Comparison of ENCODE assay signal across 27 cellular contexts in the genomic region with DNA sequence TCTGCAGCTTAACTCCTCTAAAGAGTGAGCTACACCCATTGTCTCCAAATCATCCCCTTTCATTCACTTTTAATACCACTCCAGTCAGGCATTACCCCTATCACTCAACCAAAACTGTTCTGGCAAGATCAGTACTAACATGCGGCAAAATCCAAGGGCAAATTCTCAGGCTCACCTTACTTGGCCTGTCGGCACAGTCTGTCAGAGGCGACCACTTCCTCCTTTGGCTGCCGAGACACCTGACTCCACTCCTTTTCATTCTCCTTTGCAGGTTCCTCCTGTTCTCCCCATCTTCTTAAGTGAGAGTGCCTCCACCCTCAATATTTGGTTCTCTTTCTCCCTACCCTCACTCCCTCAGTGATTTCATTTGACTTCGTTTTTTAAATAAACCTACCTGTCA. TPM values are rescaled to one million over a fixed set of nuclear protein-coding genes. Genes with fewer than 3 reads are reported as not detected.
DNase-seq lines count a peak whose midpoint lies in the region; ATAC-seq, FAIRE-seq and TF ChIP-seq lines count a peak whose summit lies in the region.
"Had no signal": no experiment of that assay in that cellular context is flagged by ENCODE, and none has a peak within 500 bp of the region (broad histone marks: within the 10 kb centered on the region; RNA-seq: fewer than 3 reads in every experiment).

No MANE protein-coding gene starts in this region.

- TF ChIP-seq CTCF in OCI-LY3 (IDR thresholded peaks at IDR 0.05; ENCODE audit: low read depth, low read length) (no peak), H1 (IDR thresholded peaks at IDR 0.05; ENCODE audit: control extremely low read depth in 1 of 3, insufficient read depth in 1 of 3, low read depth in 1 of 3, low read length in 3 of 3) (no peak), pancreas (IDR thresholded peaks at IDR 0.05) (no peak), Peyer's patch (IDR thresholded peaks at IDR 0.05) (no peak), RWPE1 (conservative IDR thresholded peaks at IDR 0.05; ENCODE audit: low read depth) (no peak)

- H3K27ac ChIP-seq in BLaER1 treated with 17β-estradiol and CSF1 and Interleukin-3, amounts not matched to agents 10 nM and 100 nM = peak overlapping the region in 4 of 11 experiments; percentile 0 to 51 (median 26); a peak in 3 of 22 replicates
- H3K27ac ChIP-seq in OCI-LY3 (ENCODE audit: low read length) (no peak overlapping the region), H1 (ENCODE audit: low read depth, low read length) (no peak overlapping the region), pancreas (peak overlapping the region; percentile 62 to 95 (median 88)), Peyer's patch (no peak overlapping the region), RWPE1 (no peak overlapping the region)
- H3K27ac ChIP-seq: lower lobe of right lung had no signal

- peaks cover 7% of the 10 kb centered on the region; the same call in 1 of the 2 replicates for H3K23me2 ChIP-seq in H1 (ENCODE audit: low read depth, low read length)

- H3K4me2 ChIP-seq in BLaER1 treated with 17β-estradiol and CSF1 and Interleukin-3, amounts not matched to agents 10 nM and 100 nM = peak overlapping the region; percentile 4 to 82 (median 62); a peak in 14 of 22 replicates
- H3K4me2 ChIP-seq in OCI-LY3 (ENCODE audit: low read length) = peak overlapping the region; percentile 1
- H3K4me2 ChIP-seq in H1 (ENCODE audit: insufficient read depth in 1 of 2, low read depth in 2 of 2, low read length in 2 of 2) = no peak overlapping the region
- H3K4me2 ChIP-seq: smooth muscle cell had no signal

- H2BK120ac ChIP-seq in H1 (replicated peaks; ENCODE audit: low read depth, low read length) = no peak overlapping the region

- H4K5ac ChIP-seq in H1 (ENCODE audit: insufficient read length, low read depth, low read length) = no peak overlapping the region

- H2AFZ ChIP-seq in OCI-LY3 (ENCODE audit: low read depth, low read length) (no peak overlapping the region), H1 (ENCODE audit: low read length) (no peak overlapping the region)

- peak in 3 of 4 donors; percentile 13 to 30 (median 19) for ATAC-seq in pancreas
- ATAC-seq: activated T-cell treated with anti-CD3 and anti-CD28 coated beads, Interleukin-2, amount 50 U/mL, for 72 hours; lower lobe of right lung; stimulated activated memory B cell treated with anti-CD40 and anti-IgM and Interleukin-4, amounts not matched to agents 10 μg/mL and 1 μg/mL and 100 μg/mL, for 72 hours had no signal

- CTCF ChIA-PET in H1 (lab: Charles Lee; ENCODE audit: partially characterized antibody) (interaction anchor here (0.5 to 3.4 kb wide), 2 partner anchors 9 to 510 kb away, joined by 3 to 12 read pairs; no protein-coding TSS in a partner anchor), HEK293T (lab: Yijun Ruan, JAX) (no interaction called here), RWPE1 (lab: Yijun Ruan, JAX) (no interaction called here)

- POLR2A ChIA-PET in H1 (lab: Charles Lee; ENCODE audit: partially characterized antibody) = no interaction called here
- POLR2A ChIA-PET in HEK293T (lab: Yijun Ruan, JAX) = no interaction called here
- POLR2A ChIA-PET in RWPE1 (lab: Yijun Ruan, JAX; ENCODE audit: low non-redundant PET) = no interaction called here

- no peak overlapping the region for H2AK5ac ChIP-seq in H1 (ENCODE audit: low read depth, low read length)

- no peak for TF ChIP-seq EP300 in H1 (IDR thresholded peaks at IDR 0.05; ENCODE audit: borderline replicate concordance in 1 of 2, low read depth in 2 of 2, low read length in 2 of 2)

- no peak overlapping the region for H4K8ac ChIP-seq in H1 (ENCODE audit: extremely low read depth, insufficient read depth, low read length)

- no peaks in the 10 kb centered on the region for H3K27me3 ChIP-seq in BLaER1 treated with 17β-estradiol and CSF1 and Interleukin-3, amounts not matched to agents 10 nM and 100 nM
- H3K27me3 ChIP-seq in OCI-LY3 (ENCODE audit: low read depth, low read length) (peaks cover 19% of the 10 kb centered on the region), H1 (replicated peaks in 1 of 4; ENCODE audit: control insufficient read depth in 3 of 4, extremely low read depth in 1 of 4, insufficient read depth in 3 of 4, low read length in 3 of 4) (peaks cover 0 to 9% (median 3%) of the 10 kb centered on the region in 4 experiments; a peak in 4 of 7 replicates), pancreas (no peaks in the 10 kb centered on the region), Peyer's patch (no peaks in the 10 kb centered on the region)

- DNase-seq in H1 (ENCODE audit: low read depth in 1 of 2, low spot score in 2 of 2) (no peak), pancreas (peak in 3 of 6 donors; percentile 42 to 55 (median 48)), HEK293T (ENCODE audit: extremely low spot score) (no peak), NCI-H1417 treated with DMSO at 0.1 percent for 48 hours (lab: John Stamatoyannopoulos, UW) (no peak), Peyer's patch (no peak), RWPE1 (ENCODE audit: low spot score) (no peak)
- DNase-seq: activated CD4-positive, alpha-beta T cell treated with anti-CD3 and anti-CD28 coated beads for 1 hour; activated naive CD4-positive, alpha-beta T cell treated with anti-CD3 and anti-CD28 coated beads, Interleukin-2, amount 10 ng/mL, durations not matched to agents 7 days and 5 days; activated T-cell treated with anti-CD3 and anti-CD28 coated beads, Interleukin-2, amount 50 U/mL, for 72 hours; CD4-positive, alpha-beta T cell; central memory CD4-positive, alpha-beta T cell; DMS53; HFFc6; lower lobe of right lung; NCI-H1105 treated with DMSO at 0.1 percent for 48 hours; NCI-H748 treated with DMSO at 0.1 percent for 48 hours; SHP77 treated with DMSO at 0.1 percent for 48 hours; T-helper 1 cell had no signal

- no peak overlapping the region for H3K4ac ChIP-seq in H1 (replicated peaks; ENCODE audit: insufficient read length, low read depth, low read length)

- TF ChIP-seq POLR2A in H1 (IDR thresholded peaks at IDR 0.05; ENCODE audit: control extremely low read depth in 1 of 2, low read depth in 2 of 2, low read length in 2 of 2) = no peak
- no peak for TF ChIP-seq POLR2A in Peyer's patch (IDR thresholded peaks at IDR 0.05)

- H2BK15ac ChIP-seq in H1 (ENCODE audit: low read length) = no peak overlapping the region

- H3K18ac ChIP-seq in H1 (ENCODE audit: extremely low read depth, low read length) = no peak overlapping the region

- H2BK12ac ChIP-seq in H1 (ENCODE audit: low read depth, low read length) = no peak overlapping the region

- intact Hi-C loops in pancreas (cut with DNase I) = no loop called here

- no peaks in the 10 kb centered on the region for H3K79me1 ChIP-seq in H1 (ENCODE audit: low read depth, low read length)

- H4K91ac ChIP-seq in H1 (replicated peaks; ENCODE audit: insufficient read length, low read length) = peak overlapping the region; percentile 25

- H3K23ac ChIP-seq in H1 (ENCODE audit: insufficient read length) = no peak overlapping the region

- no peaks in the 10 kb centered on the region for H3K9me3 ChIP-seq in BLaER1 treated with 17β-estradiol and CSF1 and Interleukin-3, amounts not matched to agents 10 nM and 100 nM (replicated peaks in 1 of 11)
- H3K9me3 ChIP-seq in OCI-LY3 (ENCODE audit: insufficient read depth, low read length) = no peaks in the 10 kb centered on the region
- H3K9me3 ChIP-seq in H1 (ENCODE audit: insufficient read depth in 2 of 2, low read depth in 1 of 2, low read length in 1 of 2) = no peaks in the 10 kb centered on the region
- no peaks in the 10 kb centered on the region for H3K9me3 ChIP-seq in pancreas
- no peaks in the 10 kb centered on the region for H3K9me3 ChIP-seq in Peyer's patch
- H3K9me3 ChIP-seq: lower lobe of right lung had no signal

- no peak for FAIRE-seq in H1 (lab: Jason Lieb, UNC)
- FAIRE-seq in pancreas (lab: Jason Lieb, UNC) = no peak
- FAIRE-seq: GM12892, islet of Langerhans, TTC549 had no signal

- peaks cover 28 to 67% (median 48%) of the 10 kb centered on the region in 10 experiments for H3K4me1 ChIP-seq in BLaER1 treated with 17β-estradiol and CSF1 and Interleukin-3, amounts not matched to agents 10 nM and 100 nM
- H3K4me1 ChIP-seq in OCI-LY3 (ENCODE audit: low read length) = peaks cover 24% of the 10 kb centered on the region
- H3K4me1 ChIP-seq in H1 (replicated peaks in 1 of 4; ENCODE audit: control insufficient read depth in 3 of 4, insufficient read depth in 4 of 4, low read length in 3 of 4) = peaks cover 6 to 19% (median 12%) of the 10 kb centered on the region in 4 experiments
- peaks cover 27 to 74% (median 46%) of the 10 kb centered on the region in 3 donors for H3K4me1 ChIP-seq in pancreas
- peaks cover 3 to 20% (median 5%) of the 10 kb centered on the region in 4 donors for H3K4me1 ChIP-seq in Peyer's patch

- H2BK5ac ChIP-seq in H1 (ENCODE audit: low read depth, low read length) = no peak overlapping the region

- no peak overlapping the region for H3K4me3 ChIP-seq in BLaER1 treated with 17β-estradiol and CSF1 and Interleukin-3, amounts not matched to agents 10 nM and 100 nM
- H3K4me3 ChIP-seq in OCI-LY3 (ENCODE audit: low read length) = no peak overlapping the region
- H3K4me3 ChIP-seq in H1 (ENCODE audit: extremely low read depth in 1 of 4, insufficient read depth in 2 of 4, low read depth in 3 of 4, low read length in 4 of 4) = no peak overlapping the region
- H3K4me3 ChIP-seq in pancreas = peak overlapping the region in 1 of 4 donors; percentile 23
- no peak overlapping the region for H3K4me3 ChIP-seq in Peyer's patch
- H3K4me3 ChIP-seq: lower lobe of right lung, smooth muscle cell had no signal

- no peak for TF ChIP-seq RAD21 in H1 (IDR thresholded peaks at IDR 0.05 in 1 of 2, conservative IDR thresholded peaks at IDR 0.05 in 1 of 2; ENCODE audit: low read depth in 2 of 2, low read length in 2 of 2)

- no peak overlapping the region for H3K14ac ChIP-seq in H1 (ENCODE audit: insufficient read length)

- H3K56ac ChIP-seq in H1 (replicated peaks; ENCODE audit: insufficient read length, low read depth, low read length) = no peak overlapping the region

- peaks cover 0 to under 1% (median 0%) of the 10 kb centered on the region in 11 experiments; a peak in 1 of 22 replicates for H4K20me1 ChIP-seq in BLaER1 treated with 17β-estradiol and CSF1 and Interleukin-3, amounts not matched to agents 10 nM and 100 nM
- H4K20me1 ChIP-seq in OCI-LY3 (ENCODE audit: insufficient read depth, low read length) = no peaks in the 10 kb centered on the region
- H4K20me1 ChIP-seq in H1 (replicated peaks in 1 of 2; ENCODE audit: control insufficient read depth in 1 of 2, insufficient read depth in 2 of 2, low read length in 2 of 2) = no peaks in the 10 kb centered on the region

- no peaks in the 10 kb centered on the region for H3K79me2 ChIP-seq in OCI-LY3 (ENCODE audit: low read length)
- H3K79me2 ChIP-seq in H1 (ENCODE audit: control insufficient read depth in 1 of 2, insufficient read depth in 2 of 2, low read length in 2 of 2) = no peaks in the 10 kb centered on the region

- no peak overlapping the region for H2BK20ac ChIP-seq in H1 (ENCODE audit: low read length)

- no peaks in the 10 kb centered on the region for H3K36me3 ChIP-seq in BLaER1 treated with 17β-estradiol and CSF1 and Interleukin-3, amounts not matched to agents 10 nM and 100 nM
- H3K36me3 ChIP-seq in OCI-LY3 (replicated peaks; ENCODE audit: low read depth, low read length) (no peaks in the 10 kb centered on the region), H1 (ENCODE audit: control insufficient read depth in 2 of 4, insufficient read depth in 4 of 4, low read length in 3 of 4) (no peaks in the 10 kb centered on the region), pancreas (no peaks in the 10 kb centered on the region), Peyer's patch (no peaks in the 10 kb centered on the region)
- H3K36me3 ChIP-seq: lower lobe of right lung had no signal

- no peak overlapping the region for H3K9ac ChIP-seq in BLaER1 treated with 17β-estradiol and CSF1 and Interleukin-3, amounts not matched to agents 10 nM and 100 nM
- H3K9ac ChIP-seq in OCI-LY3 (ENCODE audit: low read length) (no peak overlapping the region), H1 (replicated peaks in 1 of 4; ENCODE audit: extremely low read depth in 1 of 4, low read depth in 3 of 4, low read length in 3 of 4) (no peak overlapping the region)

- WGBS in H1 (ENCODE audit: extremely low coverage in 1 of 2, insufficient coverage in 1 of 2, insufficient read length in 1 of 2, insufficient replicate concordance in 2 of 2, low coverage in 1 of 2, low lambda C conversion rate in 2 of 2, missing lambda C conversion rate in 1 of 2), 2 experiments = 90% methylated on average over 5 of the region's 5 CpGs; no CpG with 5 or more reads in 1 of the 2 experiments
- 10 to 16% methylated on average over 5 of the region's 5 CpGs for WGBS in pancreas, 2 donors

RNA-seq across cellular contexts. Expression of a gene that starts 4.2 kb away (rescaled TPM):
- total RNA-seq in H1 (2021; fragmentation: NEBNext Ultra II Directional; extraction: Animal tissue kit (Norgen Biotek cat#: 25700)) = not detected in 2 replicates
- polyA plus RNA-seq in H1 (2011; rRNA removed) (not detected in 2 replicates), pancreas (under 1 TPM in 1 of 2 donors, not detected in 1; 0.31 TPM)
- polyA plus RNA-seq in H1 (2011; cell fraction: cytosol; rRNA removed) = not detected
- polyA plus RNA-seq in H1 (2011; cell fraction: nucleus; rRNA removed) = not detected
- not detected in 4 replicates for polyA plus RNA-seq in H1 (2012, experiment 1 of 2)
- not detected for polyA plus RNA-seq in H1 (2012, experiment 2 of 2)
- polyA plus RNA-seq in H1 (2013, experiment 1 of 2) = not detected
- polyA plus RNA-seq in H1 (2013, experiment 2 of 2) = not detected
- not detected in 2 replicates for polyA minus RNA-seq in H1 (2011; rRNA and poly(A)+ RNA removed)
- polyA minus RNA-seq in H1 (2011; cell fraction: cytosol; rRNA and poly(A)+ RNA removed) = not detected
- 1.7 TPM for polyA minus RNA-seq in H1 (2011; cell fraction: nucleus; rRNA and poly(A)+ RNA removed)
- total RNA-seq in pancreas (under 1 TPM in 2 of 6 donors, not detected in 4; 0.26 to 0.28 TPM), Peyer's patch (not detected)
- total RNA-seq: activated T-cell treated with anti-CD3 and anti-CD28 coated beads, Interleukin-2, amount 50 U/mL, for 72 hours; dermis microvascular lymphatic vessel endothelial cell; lower lobe of right lung; renal cortical epithelial cell; smooth muscle cell had no signal

RNA-seq across cellular contexts. Expression of a gene that starts 39.8 kb away (rescaled TPM):
- 90.3 and 101 TPM in 2 replicates for total RNA-seq in H1 (2021; fragmentation: NEBNext Ultra II Directional; extraction: Animal tissue kit (Norgen Biotek cat#: 25700))
- polyA plus RNA-seq in H1 (2011; rRNA removed) (38.7 and 63.1 TPM in 2 replicates), pancreas (100 to 1,000 TPM in 1 of 2 donors, 10 to 100 TPM in 1; 44.4 to 179 TPM)
- 60.8 TPM for polyA plus RNA-seq in H1 (2011; cell fraction: cytosol; rRNA removed)
- 34.8 TPM for polyA plus RNA-seq in H1 (2011; cell fraction: nucleus; rRNA removed)
- 68.1 to 85.4 TPM (median 79.2 TPM) in 4 replicates for polyA plus RNA-seq in H1 (2012, experiment 1 of 2)
- 21.8 TPM for polyA plus RNA-seq in H1 (2012, experiment 2 of 2)
- 74.9 TPM for polyA plus RNA-seq in H1 (2013, experiment 1 of 2)
- polyA plus RNA-seq in H1 (2013, experiment 2 of 2) = 94.6 TPM
- polyA minus RNA-seq in H1 (2011; rRNA and poly(A)+ RNA removed) = 96.0 and 153 TPM in 2 replicates
- 22.2 TPM for polyA minus RNA-seq in H1 (2011; cell fraction: cytosol; rRNA and poly(A)+ RNA removed)
- polyA minus RNA-seq in H1 (2011; cell fraction: nucleus; rRNA and poly(A)+ RNA removed) = 33.5 TPM
- total RNA-seq in pancreas (100 to 1,000 TPM; 129 to 495 (median 176) TPM), Peyer's patch (10 to 100 TPM; 48.7 to 85.1 (median 56.1) TPM)

Comparison
In these comparisons a context has a peak if more than half of its experiments do, and no peak if none do; other contexts are left out.
1. H3K27ac ChIP-seq: peak in pancreas (4 of 4); none in OCI-LY3 (single experiment), H1 (single experiment), Peyer's patch (0 of 4) and RWPE1 (single experiment).
2. H3K4me2 ChIP-seq: peak in BLaER1 treated with 17β-estradiol and CSF1 and Interleukin-3, amounts not matched to agents 10 nM and 100 nM (11 of 11) and OCI-LY3 (single experiment); none in H1 (0 of 2).